ENCODE assay signal across 1 cellular context in the genomic region with DNA sequence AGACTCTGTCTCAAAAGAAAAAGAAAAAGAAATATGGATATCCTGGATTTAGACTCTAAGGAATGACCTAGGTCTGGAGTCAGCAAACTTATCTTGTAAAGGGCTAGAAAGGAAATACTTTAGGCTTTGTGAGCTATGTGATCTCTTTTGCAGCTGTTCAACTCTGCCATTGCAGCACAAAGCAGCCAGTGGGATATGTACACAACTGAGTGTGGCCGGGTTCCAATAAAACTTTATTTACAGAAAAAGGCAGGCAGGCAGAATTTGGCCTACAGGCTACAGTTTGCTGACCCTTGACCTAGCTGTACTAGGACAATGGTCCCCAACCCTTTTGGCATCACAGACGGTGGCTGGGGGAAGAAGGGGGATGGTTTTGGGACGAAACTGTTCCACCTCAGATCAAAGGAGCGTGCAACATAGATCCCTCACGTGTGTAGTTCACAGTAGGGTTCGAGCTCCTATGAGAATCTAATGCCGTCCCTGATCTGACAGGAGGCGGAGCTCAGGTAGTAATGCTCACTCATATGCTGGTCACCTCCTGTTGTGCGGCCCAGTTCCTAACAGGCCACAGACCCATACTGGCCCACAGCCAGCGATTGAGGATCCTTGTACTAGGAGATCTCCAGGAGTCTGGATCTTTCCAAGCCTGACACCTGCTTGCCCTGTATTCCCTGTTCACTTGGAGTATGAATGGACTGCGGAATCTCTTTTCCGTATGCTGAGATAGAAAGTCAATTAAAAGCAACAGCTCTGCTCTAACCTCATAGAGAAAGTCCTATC.
TF ChIP-seq lines count a peak whose summit lies in the region.

No MANE protein-coding gene starts in this region.

TF ChIP-seq in IMR-90, 13 proteins besides CTCF, POLR2A, EP300 and RAD21 (continued from another document):
- no peak for TF ChIP-seq USF2 (IDR thresholded peaks at IDR 0.05; ENCODE audit: low read depth, low read length)
- TF ChIP-seq FOS (IDR thresholded peaks at IDR 0.05; ENCODE audit: low read depth, low read length): no peak
